8 cellular contexts compared by ENCODE assay signal in the genomic region with DNA sequence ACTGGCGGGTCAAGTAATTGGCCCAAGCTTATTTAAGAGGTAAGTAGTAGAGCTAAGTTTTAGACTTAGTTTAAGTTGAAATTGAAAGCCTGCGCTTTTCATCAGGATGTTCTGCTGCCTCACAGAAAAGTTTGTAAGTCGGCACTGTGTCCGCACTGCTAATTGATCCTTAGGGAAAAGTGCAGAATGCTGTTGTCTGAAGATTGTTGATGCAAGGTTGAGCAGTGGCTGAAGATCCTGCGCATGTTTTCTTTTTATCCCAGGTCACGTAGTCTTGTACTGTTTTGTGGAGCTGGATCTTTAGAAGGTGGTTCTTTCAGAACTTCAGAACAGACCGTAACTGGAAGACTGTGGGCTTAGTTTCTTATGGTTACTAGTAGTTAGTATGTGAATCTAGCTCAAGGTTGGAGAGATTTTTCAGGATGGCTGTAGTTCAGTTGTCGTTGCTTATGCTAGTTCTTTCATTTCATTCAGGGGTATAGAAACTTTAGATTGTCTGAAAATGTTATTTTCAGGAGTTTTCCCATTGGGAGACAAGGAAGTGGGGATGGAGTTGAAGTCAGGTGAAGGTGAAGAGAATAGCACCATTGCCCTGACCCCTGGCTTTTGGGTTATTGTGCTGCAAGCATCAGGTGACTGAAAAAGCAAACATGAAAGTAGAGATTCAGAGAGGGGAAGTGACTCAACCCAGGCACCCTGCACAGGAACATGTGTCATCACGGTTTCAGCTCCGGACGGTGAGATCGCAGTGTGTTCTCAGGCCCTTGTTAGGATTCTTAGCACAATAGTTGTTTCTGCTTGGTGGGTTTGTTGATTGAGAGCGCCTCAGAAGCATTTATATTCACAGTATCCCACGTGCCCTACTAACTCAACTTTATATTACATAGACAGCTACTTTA. TPM values are rescaled to one million over a fixed set of nuclear protein-coding genes. Genes with fewer than 3 reads are reported as not detected.
DNase-seq lines count a peak whose midpoint lies in the region; ATAC-seq, FAIRE-seq and TF ChIP-seq lines count a peak whose summit lies in the region.

No MANE protein-coding gene starts in this region.

- H4K20me1 ChIP-seq in BLaER1 treated with 17β-estradiol and CSF1 and Interleukin-3, amounts not matched to agents 10 nM and 100 nM: peaks cover 0 to 10% (median 0%) of the 10 kb centered on the region in 11 experiments; a peak in 6 of 22 replicates

- no peak for FAIRE-seq in small intestine (lab: Jason Lieb, UNC)

- H3K4me2 ChIP-seq in BLaER1 treated with 17β-estradiol and CSF1 and Interleukin-3, amounts not matched to agents 10 nM and 100 nM: peak overlapping the region; percentile 32 to 85 (median 60)

- DNase-seq in RWPE2 (ENCODE audit: low spot score): peak; percentile 94
- peak; percentile 90 for DNase-seq in activated effector memory CD4-positive, alpha-beta T cell treated with anti-CD3 and anti-CD28 coated beads, Interleukin-2, amount 50 U/mL, for 16 hours
- DNase-seq in heart left ventricle: peak in 4 of 5 donors; percentile 44 to 74 (median 48)
- peak; percentile 62 for DNase-seq in small intestine
- DNase-seq in T1000 (lab: John Stamatoyannopoulos, UW): no peak

- 19 to 27% (median 22%) methylated on average over 14 of the region's 14 CpGs for WGBS in heart left ventricle, 4 donors
- 61 to 72% (median 61%) methylated on average over 14 of the region's 14 CpGs for WGBS in small intestine, 3 donors

- TF ChIP-seq CTCF in RWPE2 (IDR thresholded peaks at IDR 0.05; ENCODE audit: poor library complexity, severe bottlenecking): no peak
- TF ChIP-seq CTCF in heart left ventricle (IDR thresholded peaks at IDR 0.05): peak in 2 of 12 donors; percentile 14 to 24

- ATAC-seq in GM19328 (IDR thresholded peaks at IDR 0.05; ENCODE audit: unreplicated experiment): peak; percentile 98
- ATAC-seq in HG03378 (IDR thresholded peaks at IDR 0.05; ENCODE audit: unreplicated experiment): peak; percentile 95
- ATAC-seq in RWPE2 (ENCODE audit: low read depth): peak; percentile 96
- ATAC-seq in heart left ventricle: peak; percentile 74 to 91 (median 88)

- peaks cover 0 to 38% (median 29%) of the 10 kb centered on the region in 11 experiments; a peak in 18 of 22 replicates for H3K9me3 ChIP-seq in BLaER1 treated with 17β-estradiol and CSF1 and Interleukin-3, amounts not matched to agents 10 nM and 100 nM (replicated peaks in 1 of 11)
- H3K9me3 ChIP-seq in RWPE2 (ENCODE audit: severe bottlenecking): no peaks in the 10 kb centered on the region
- no peaks in the 10 kb centered on the region for H3K9me3 ChIP-seq in heart left ventricle
- no peaks in the 10 kb centered on the region for H3K9me3 ChIP-seq in small intestine (ENCODE audit: control insufficient read depth, low read depth)

- peaks cover 0 to 27% (median 0%) of the 10 kb centered on the region in 11 experiments; a peak in 5 of 22 replicates for H3K36me3 ChIP-seq in BLaER1 treated with 17β-estradiol and CSF1 and Interleukin-3, amounts not matched to agents 10 nM and 100 nM
- H3K36me3 ChIP-seq in RWPE2 (ENCODE audit: low read depth): 0 out of 2 replicates have a peak, but pooled peaks cover 3% of the 10 kb centered on the region
- no peaks in the 10 kb centered on the region for H3K36me3 ChIP-seq in heart left ventricle
- no peaks in the 10 kb centered on the region for H3K36me3 ChIP-seq in small intestine (ENCODE audit: control insufficient read depth in 2 of 2, insufficient read depth in 2 of 2, low read length in 2 of 2)

- H3K4me1 ChIP-seq in BLaER1 treated with 17β-estradiol and CSF1 and Interleukin-3, amounts not matched to agents 10 nM and 100 nM: peaks cover 16 to 44% (median 30%) of the 10 kb centered on the region in 10 experiments
- peaks cover 61% of the 10 kb centered on the region for H3K4me1 ChIP-seq in RWPE2 (ENCODE audit: insufficient read depth, poor library complexity, severe bottlenecking)
- H3K4me1 ChIP-seq in heart left ventricle: peaks cover 7 to 77% (median 50%) of the 10 kb centered on the region in 12 donors
- peaks cover 0 to 12% of the 10 kb centered on the region in 2 donors for H3K4me1 ChIP-seq in small intestine (ENCODE audit: control insufficient read depth in 2 of 2, insufficient read depth in 1 of 2, low read depth in 1 of 2, low read length in 1 of 2)

- H3K27ac ChIP-seq in BLaER1 treated with 17β-estradiol and CSF1 and Interleukin-3, amounts not matched to agents 10 nM and 100 nM: peak overlapping the region in 6 of 11 experiments; percentile 16 to 52 (median 30); a peak in 8 of 22 replicates
- H3K27ac ChIP-seq in RWPE2 (ENCODE audit: poor library complexity, severe bottlenecking) (peak overlapping the region; percentile 88), heart left ventricle (peak overlapping the region in 11 of 12 donors; percentile 7 to 80 (median 60)), small intestine (ENCODE audit: low read depth in 1 of 2, low read length in 1 of 2) (peak overlapping the region; percentile 55 to 83)

- TF ChIP-seq POLR2A in heart left ventricle (IDR thresholded peaks at IDR 0.05): no peak

- H3K4me3 ChIP-seq in BLaER1 treated with 17β-estradiol and CSF1 and Interleukin-3, amounts not matched to agents 10 nM and 100 nM: no peak overlapping the region
- H3K4me3 ChIP-seq in RWPE2 (ENCODE audit: severe bottlenecking) (no peak overlapping the region), heart left ventricle (peak overlapping the region in 9 of 12 donors; percentile 0 to 31 (median 17)), small intestine (ENCODE audit: low read depth in 1 of 2, low read length in 2 of 2) (no peak overlapping the region)

- H3K27me3 ChIP-seq in BLaER1 treated with 17β-estradiol and CSF1 and Interleukin-3, amounts not matched to agents 10 nM and 100 nM: no peaks in the 10 kb centered on the region
- H3K27me3 ChIP-seq in RWPE2 (ENCODE audit: insufficient read depth, poor library complexity, severe bottlenecking) (no peaks in the 10 kb centered on the region), heart left ventricle (no peaks in the 10 kb centered on the region), small intestine (ENCODE audit: control insufficient read depth in 2 of 2, insufficient read depth in 2 of 2, low read length in 2 of 2) (no peaks in the 10 kb centered on the region)

- intact Hi-C loops in heart left ventricle (cut with DNase I): loop anchor here in 6 of 10 donors (2.0 to 10.0 kb wide), 5 partner anchors 48 to 118 kb away; no protein-coding TSS in a partner anchor

- H3K9ac ChIP-seq in BLaER1 treated with 17β-estradiol and CSF1 and Interleukin-3, amounts not matched to agents 10 nM and 100 nM: peak overlapping the region in 2 of 11 experiments; percentile 9 to 33; a peak in 4 of 22 replicates

RNA-seq across cellular contexts. Expression of gene AKAP13, which starts 32.8 kb away (rescaled TPM):
- total RNA-seq in heart left ventricle: 100 to 1,000 TPM; 259 to 598 (median 357) TPM
- polyA plus RNA-seq in heart left ventricle (100 to 1,000 TPM; 124 to 169 TPM), small intestine (10 to 100 TPM; 39.4 to 71.6 (median 58.9) TPM)

Comparison
In these comparisons a context has a peak if more than half of its experiments do, and no peak if none do; other contexts are left out.
1. H3K27ac ChIP-seq: peak in every context shown above with its lines; median percentile 88 in RWPE2; 69 in small intestine; 60 in heart left ventricle; 30 in BLaER1 treated with 17β-estradiol and CSF1 and Interleukin-3, amounts not matched to agents 10 nM and 100 nM.
2. H3K4me3 ChIP-seq: peak in heart left ventricle (9 of 12); none in BLaER1 treated with 17β-estradiol and CSF1 and Interleukin-3, amounts not matched to agents 10 nM and 100 nM (0 of 10), RWPE2 (single experiment) and small intestine (0 of 2).
3. Peak in every context shown above with its lines, with median percentiles within 50 percentile points of each other: ATAC-seq.